ENCODE assay signal across 9 cellular contexts in the genomic region with DNA sequence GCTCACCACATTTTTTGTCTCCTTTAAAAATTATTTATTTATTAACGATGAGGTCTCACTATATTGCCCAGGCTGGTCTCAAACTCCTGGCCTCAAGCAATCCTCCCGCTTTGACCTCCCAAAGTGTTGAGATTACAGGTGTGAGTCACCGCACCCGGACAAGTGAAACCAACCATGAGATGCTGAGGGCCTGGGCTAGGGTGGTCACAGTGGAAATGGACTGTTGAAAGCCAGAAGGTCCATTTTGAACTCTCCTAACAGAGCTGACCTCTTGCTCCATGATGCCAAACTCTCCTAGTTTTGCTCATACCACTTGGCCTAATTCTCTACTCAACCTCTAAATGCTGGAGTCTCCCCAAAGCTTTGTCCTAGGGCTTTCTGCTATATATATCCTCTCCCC.
A peak's percentile ranks its signal among the peaks of the same experiment; 100 is the strongest.
DNase-seq lines count a peak whose midpoint lies in the region; ATAC-seq and TF ChIP-seq lines count a peak whose summit lies in the region.
"Had no signal": no experiment of that assay in that cellular context is flagged by ENCODE, and none has a peak within 500 bp of the region (broad histone marks: within the 10 kb centered on the region; RNA-seq: fewer than 3 reads in every experiment).

No MANE protein-coding gene starts in this region.

- H3K4me3 Mint-ChIP-seq in activated naive CD4-positive, alpha-beta T cell treated with anti-CD3 and anti-CD28 coated beads for 36 hours = no peak overlapping the region
- H3K4me3 Mint-ChIP-seq in dendritic cell treated with granulocyte-macrophage colony-stimulating factor and Interleukin-4, amounts not matched to agents 40 ng/mL and 50 ng/mL, for 4 days = peak overlapping the region; percentile 32

- H3K36me3 ChIP-seq in suprapubic skin = no peaks in the 10 kb centered on the region

- TF ChIP-seq POLR2A in suprapubic skin (IDR thresholded peaks at IDR 0.05) = no peak

- intact Hi-C loops in activated naive CD4-positive, alpha-beta T cell treated with anti-CD3 and anti-CD28 coated beads for 36 hours (cut with micrococcal nuclease) = no loop called here
- intact Hi-C loops in dendritic cell treated with granulocyte-macrophage colony-stimulating factor and Interleukin-4, amounts not matched to agents 40 ng/mL and 50 ng/mL, for 4 days (cut with micrococcal nuclease) = loop anchor here (5.0 to 10.0 kb wide), 3 partner anchors 35 to 448 kb away; a partner anchor contains a TSS

- no peak for DNase-seq in activated naive CD4-positive, alpha-beta T cell treated with anti-CD3 and anti-CD28 coated beads for 36 hours
- DNase-seq in activated naive CD4-positive, alpha-beta T cell treated with anti-CD3 and anti-CD28 coated beads, Interleukin-2, amount 50 U/mL, for 16 hours = no peak
- DNase-seq in HL-60 (ENCODE audit: low read depth in 1 of 2, low spot score in 1 of 2) = no peak
- no peak for DNase-seq in suprapubic skin (ENCODE audit: low spot score in 2 of 2)
- DNase-seq in NCI-H345 treated with DMSO at 0.1 percent for 48 hours (lab: John Stamatoyannopoulos, UW; ENCODE audit: unreplicated experiment) = no peak
- DNase-seq: activated CD4-positive, CD25-positive, alpha-beta regulatory T cell treated with anti-CD3 and anti-CD28 coated beads, Interleukin-2, amount 50 U/mL, for 72 hours had no signal

- no peaks in the 10 kb centered on the region for H3K36me3 Mint-ChIP-seq in activated naive CD4-positive, alpha-beta T cell treated with anti-CD3 and anti-CD28 coated beads for 36 hours (ENCODE audit: low read depth)
- H3K36me3 Mint-ChIP-seq in dendritic cell treated with granulocyte-macrophage colony-stimulating factor and Interleukin-4, amounts not matched to agents 40 ng/mL and 50 ng/mL, for 4 days (ENCODE audit: low read depth) = peaks cover 30% of the 10 kb centered on the region

- H3K4me1 Mint-ChIP-seq in activated naive CD4-positive, alpha-beta T cell treated with anti-CD3 and anti-CD28 coated beads for 36 hours (ENCODE audit: low read depth) = peaks cover 67% of the 10 kb centered on the region
- peaks cover 77% of the 10 kb centered on the region for H3K4me1 Mint-ChIP-seq in dendritic cell treated with granulocyte-macrophage colony-stimulating factor and Interleukin-4, amounts not matched to agents 40 ng/mL and 50 ng/mL, for 4 days (ENCODE audit: low read depth)

- H3K27ac ChIP-seq in HL-60 (replicated peaks) (peak overlapping the region; percentile 93), suprapubic skin (peak overlapping the region; percentile 3)

- H3K4me3 ChIP-seq in HL-60 (replicated peaks; ENCODE audit: insufficient read depth, low read length) (no peak overlapping the region), suprapubic skin (no peak overlapping the region)

- peak overlapping the region; percentile 15 for H3K27ac Mint-ChIP-seq in activated naive CD4-positive, alpha-beta T cell treated with anti-CD3 and anti-CD28 coated beads for 36 hours
- peak overlapping the region; percentile 90 for H3K27ac Mint-ChIP-seq in dendritic cell treated with granulocyte-macrophage colony-stimulating factor and Interleukin-4, amounts not matched to agents 40 ng/mL and 50 ng/mL, for 4 days

- no peak for TF ChIP-seq EP300 in suprapubic skin (IDR thresholded peaks at IDR 0.05)

- H3K9me3 Mint-ChIP-seq in activated naive CD4-positive, alpha-beta T cell treated with anti-CD3 and anti-CD28 coated beads for 36 hours = no peaks in the 10 kb centered on the region
- no peaks in the 10 kb centered on the region for H3K9me3 Mint-ChIP-seq in dendritic cell treated with granulocyte-macrophage colony-stimulating factor and Interleukin-4, amounts not matched to agents 40 ng/mL and 50 ng/mL, for 4 days

- 99% methylated on average over 4 of the region's 4 CpGs for WGBS in suprapubic skin

- H3K9me3 ChIP-seq in suprapubic skin = no peaks in the 10 kb centered on the region

- peaks cover 27% of the 10 kb centered on the region for H3K4me1 ChIP-seq in suprapubic skin

- H3K27me3 Mint-ChIP-seq in activated naive CD4-positive, alpha-beta T cell treated with anti-CD3 and anti-CD28 coated beads for 36 hours (ENCODE audit: low read depth) = no peaks in the 10 kb centered on the region
- H3K27me3 Mint-ChIP-seq in dendritic cell treated with granulocyte-macrophage colony-stimulating factor and Interleukin-4, amounts not matched to agents 40 ng/mL and 50 ng/mL, for 4 days = no peaks in the 10 kb centered on the region

- CTCF ChIA-PET in activated naive CD4-positive, alpha-beta T cell treated with anti-CD3 and anti-CD28 coated beads for 36 hours (lab: Charles Lee) = interaction anchor here (0.7 kb wide), 1 partner anchor 297 kb away, joined by 4 read pairs; no protein-coding TSS in a partner anchor

- TF ChIP-seq CTCF in HL-60 (IDR thresholded peaks at IDR 0.05; ENCODE audit: insufficient read depth, low read length) = no peak
- no peak for TF ChIP-seq CTCF in suprapubic skin (IDR thresholded peaks at IDR 0.05)

- H3K27me3 ChIP-seq in HL-60 (ENCODE audit: insufficient read depth, poor library complexity, severe bottlenecking) = no peaks in the 10 kb centered on the region
- no peaks in the 10 kb centered on the region for H3K27me3 ChIP-seq in suprapubic skin

- no peak for ATAC-seq in HG03439 (IDR thresholded peaks at IDR 0.05; ENCODE audit: unreplicated experiment)
- ATAC-seq in HG03196 (IDR thresholded peaks at IDR 0.05; ENCODE audit: unreplicated experiment) = no peak
